2 cellular contexts compared by ENCODE assay signal in genomic region chr12:47850153-47851084, GRCh38.
TF ChIP-seq lines count a peak whose summit lies in the region.

No MANE protein-coding gene starts in this region.

TF ChIP-seq in H1, 55 proteins besides CTCF, POLR2A, EP300 and RAD21:
- TF ChIP-seq CBX5 (IDR thresholded peaks at IDR 0.05; ENCODE audit: low read depth, low read length) (no peak), SAP30 (IDR thresholded peaks at IDR 0.05; ENCODE audit: insufficient read depth, insufficient replicate concordance, low read length) (no peak), ATF2 (IDR thresholded peaks at IDR 0.05; ENCODE audit: low read length) (no peak), CEBPB (IDR thresholded peaks at IDR 0.05; ENCODE audit: low read depth, low read length) (no peak), SRF (IDR thresholded peaks at IDR 0.05; ENCODE audit: low read depth, low read length) (no peak), YY1 (IDR thresholded peaks at IDR 0.05; ENCODE audit: low read depth, low read length) (no peak)

TF ChIP-seq in liver, 16 proteins besides CTCF, POLR2A, EP300 and RAD21:
- peak in 1 of 2 donors; percentile 41 for TF ChIP-seq HNF4A (conservative IDR thresholded peaks at IDR 0.05)
- peak; percentile 14 to 22 for TF ChIP-seq RXRA (IDR thresholded peaks at IDR 0.05)
- TF ChIP-seq SP1 (IDR thresholded peaks at IDR 0.05) = no peak
- no peak for TF ChIP-seq REST (IDR thresholded peaks at IDR 0.05)
- peak; percentile 30 for TF ChIP-seq FOXA2 (IDR thresholded peaks at IDR 0.05)
